In the genomic region with DNA sequence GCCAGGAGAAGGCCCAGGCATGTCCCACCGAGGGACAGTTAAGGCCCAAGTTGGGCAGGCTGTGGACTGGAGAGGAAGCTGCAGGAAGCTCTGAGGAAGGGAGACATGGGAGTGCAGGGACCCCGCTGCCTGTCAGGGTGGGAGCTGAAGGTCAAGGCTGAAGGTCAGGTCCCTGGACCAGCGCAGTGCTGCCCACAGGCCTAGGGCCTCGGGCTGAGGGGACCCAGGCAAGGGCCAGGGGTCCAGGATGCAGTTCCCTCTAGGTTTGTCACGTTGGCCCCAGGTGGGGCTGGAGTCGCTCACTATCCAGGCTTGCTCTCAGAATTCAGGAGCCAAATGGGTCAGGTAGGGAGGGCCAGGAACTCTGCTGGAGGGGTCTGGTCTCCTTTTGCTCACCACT, we compare ENCODE assay signal across 17 cellular contexts.
A peak's percentile ranks its signal among the peaks of the same experiment; 100 is the strongest.
DNase-seq lines count a peak whose midpoint lies in the region; ATAC-seq and TF ChIP-seq lines count a peak whose summit lies in the region.
"Had no signal": no experiment of that assay in that cellular context is flagged by ENCODE, and none has a peak within 500 bp of the region (broad histone marks: within the 10 kb centered on the region; RNA-seq: fewer than 3 reads in every experiment).

No MANE protein-coding gene starts in this region.

- DNase-seq in T-helper 17 cell, result no peak
- no peak for DNase-seq in mammary epithelial cell
- DNase-seq in neural crest cell (ENCODE audit: low read depth, low spot score), result no peak
- no peak for DNase-seq in thyroid gland
- DNase-seq in iPS-NIHi11 (ENCODE audit: low spot score), result no peak
- no peak for DNase-seq in pons (ENCODE audit: low spot score)
- DNase-seq in NAMALWA (ENCODE audit: low spot score), result no peak
- DNase-seq in sciatic nerve (ENCODE audit: low spot score), result no peak
- DNase-seq: activated gamma-delta T cell; erythroblast; NCI-H187 treated with DMSO at 0.1 percent for 48 hours; NCI-H748 treated with DMSO at 0.1 percent for 48 hours; SHP77; stimulated activated CD4-positive, alpha-beta T cell treated with anti-CD3 and anti-CD28 coated beads, Interleukin-4, amount 100 ng/mL, for 1 hour; T-helper 9 cell had no signal

- H3K36me3 ChIP-seq in mammary epithelial cell (ENCODE audit: insufficient read depth, low read length), result peaks cover 5% of the 10 kb centered on the region
- H3K36me3 ChIP-seq in thyroid gland, result peaks cover 9% of the 10 kb centered on the region in 2 donors

- H2AFZ ChIP-seq in mammary epithelial cell (ENCODE audit: low read depth, low read length), result no peak overlapping the region

- H3K4me1 Mint-ChIP-seq in T-helper 17 cell (peaks cover 6% of the 10 kb centered on the region), neural crest cell (peaks cover 3% of the 10 kb centered on the region)

- H3K27me3 Mint-ChIP-seq in T-helper 17 cell (no peaks in the 10 kb centered on the region), neural crest cell (ENCODE audit: low read depth) (no peaks in the 10 kb centered on the region)
- H3K27me3 Mint-ChIP-seq: progenitor cell of endocrine pancreas had no signal

- BruUV-seq in mammary epithelial cell (replicated peaks; lab: Mats Ljungman, UMichigan), result no TSS peak

- H3K27me3 ChIP-seq in mammary epithelial cell (ENCODE audit: insufficient read depth, low read length) (no peaks in the 10 kb centered on the region), thyroid gland (no peaks in the 10 kb centered on the region)

- ATAC-seq in T-helper 17 cell (no peak), sciatic nerve (no peak)
- ATAC-seq: CD8-positive, alpha-beta T cell had no signal

- no peaks in the 10 kb centered on the region for H3K9me3 Mint-ChIP-seq in neural crest cell
- H3K9me3 Mint-ChIP-seq: CD8-positive, alpha-beta T cell had no signal

- peaks cover 98% of the 10 kb centered on the region for H3K79me2 ChIP-seq in mammary epithelial cell (ENCODE audit: insufficient read depth, low read length)

- in situ Hi-C loops in mammary epithelial cell (cut with MboI; ENCODE audit: low sequenced_read_pairs in 2 of 2), result no loop called here

- no peaks in the 10 kb centered on the region for H4K20me1 ChIP-seq in mammary epithelial cell (ENCODE audit: insufficient read depth, low read length)

- no peak for TF ChIP-seq POLR2A in thyroid gland (IDR thresholded peaks at IDR 0.05)

- H3K9me3 ChIP-seq in T-helper 17 cell (ENCODE audit: control insufficient read depth, low read length, poor library complexity, severe bottlenecking) (no peaks in the 10 kb centered on the region), mammary epithelial cell (replicated peaks; ENCODE audit: insufficient read depth, low read length) (no peaks in the 10 kb centered on the region), thyroid gland (no peaks in the 10 kb centered on the region)

- H3K4me3 ChIP-seq in mammary epithelial cell (replicated peaks in 1 of 3; ENCODE audit: insufficient read depth in 1 of 3, low read depth in 2 of 3, low read length in 3 of 3), result no peak overlapping the region
- no peak overlapping the region for H3K4me3 ChIP-seq in thyroid gland (replicated peaks in 1 of 3)

- dilution Hi-C loops in mammary epithelial cell (cut with HindIII; ENCODE audit: low sequenced_read_pairs), result no loop called here

- CTCF ChIA-PET in mammary epithelial cell (lab: Charles Lee; ENCODE audit: low non-redundant PET), result interaction anchor here (0.6 kb wide), 1 partner anchor 18 kb away, joined by 3 read pairs; no protein-coding TSS in a partner anchor

- WGBS in mammary epithelial cell (ENCODE audit: low coverage, missing lambda C conversion rate), result 78% methylated on average over 6 of the region's 6 CpGs
- WGBS in thyroid gland, 2 donors, result 91 to 96% methylated on average over 4 to 6 of the region's 6 CpGs

- H3K9ac ChIP-seq in mammary epithelial cell (ENCODE audit: insufficient read depth, low read length), result peak overlapping the region; percentile 37

- no peaks in the 10 kb centered on the region for H3K36me3 Mint-ChIP-seq in T-helper 17 cell (ENCODE audit: low read depth)
- H3K36me3 Mint-ChIP-seq in neural crest cell (ENCODE audit: low read depth), result no peaks in the 10 kb centered on the region
- H3K36me3 Mint-ChIP-seq: CD8-positive, alpha-beta T cell had no signal

- peak overlapping the region; percentile 92 for H3K27ac ChIP-seq in mammary epithelial cell (ENCODE audit: insufficient read depth, low read depth, low read length)
- H3K27ac ChIP-seq in thyroid gland, result peak overlapping the region in 2 of 3 donors; percentile 35 to 48

- peak overlapping the region; percentile 58 for H3K4me2 ChIP-seq in mammary epithelial cell (ENCODE audit: insufficient read depth, low read depth, low read length)

- intact Hi-C loops in mammary epithelial cell (cut with micrococcal nuclease) (loop anchor here (1.0 to 2.0 kb wide), 2 partner anchors 27 to 43 kb away; no protein-coding TSS in a partner anchor), thyroid gland (cut with DNase I) (no loop called here), sciatic nerve (cut with DNase I) (no loop called here)

- H3K4me3 Mint-ChIP-seq in T-helper 17 cell (no peak overlapping the region), neural crest cell (no peak overlapping the region)
- H3K4me3 Mint-ChIP-seq: CD8-positive, alpha-beta T cell had no signal

- H3K27ac Mint-ChIP-seq in T-helper 17 cell (peak overlapping the region; percentile 37), neural crest cell (ENCODE audit: unreplicated experiment) (peak overlapping the region; percentile 57)
- H3K27ac Mint-ChIP-seq: CD8-positive, alpha-beta T cell; progenitor cell of endocrine pancreas had no signal

- TF ChIP-seq CTCF in mammary epithelial cell (conservative IDR thresholded peaks at IDR 0.05 in 1 of 2, IDR thresholded peaks at IDR 0.05 in 1 of 2; ENCODE audit: extremely low read depth in 1 of 2, insufficient read depth in 1 of 2, low read depth in 1 of 2, low read length in 2 of 2), result no peak
- no peak for TF ChIP-seq CTCF in neural crest cell (conservative IDR thresholded peaks at IDR 0.05)
- no peak for TF ChIP-seq CTCF in thyroid gland (IDR thresholded peaks at IDR 0.05)

- H3K4me1 ChIP-seq in mammary epithelial cell (ENCODE audit: insufficient read depth, low read length) (peaks cover 62% of the 10 kb centered on the region), thyroid gland (peaks cover 10 to 44% of the 10 kb centered on the region in 2 donors)
